In genomic region chr10:70943806-70944466, GRCh38 we compare ENCODE assay signal across 26 cellular contexts.
"Had no signal": no experiment of that assay in that cellular context is flagged by ENCODE, and none has a peak within 500 bp of the region (broad histone marks: within the 10 kb centered on the region; RNA-seq: fewer than 3 reads in every experiment).

No MANE protein-coding gene starts in this region.

- H3K27me3 Mint-ChIP-seq: activated CD4-positive, alpha-beta memory T cell treated with anti-CD3 and anti-CD28 coated beads, Interleukin-2, amount 10 ng/mL, durations not matched to agents 7 days and 5 days; activated CD4-positive, alpha-beta T cell treated with anti-CD3 and anti-CD28 coated beads for 36 hours had no signal

- H3K4me3 Mint-ChIP-seq: activated CD4-positive, alpha-beta memory T cell treated with anti-CD3 and anti-CD28 coated beads, Interleukin-2, amount 10 ng/mL, durations not matched to agents 7 days and 5 days; activated CD4-positive, alpha-beta T cell treated with anti-CD3 and anti-CD28 coated beads for 36 hours; activated naive CD8-positive, alpha-beta T cell treated with anti-CD3 and anti-CD28 coated beads, Interleukin-2, amount 10 ng/mL, durations not matched to agents 7 days and 5 days; activated T-cell treated with anti-CD3 and anti-CD28 coated beads, Interleukin-2, amount 50 U/mL, for 72 hours; T-cell had no signal

- H3K27ac Mint-ChIP-seq: activated CD4-positive, alpha-beta memory T cell treated with anti-CD3 and anti-CD28 coated beads, Interleukin-2, amount 10 ng/mL, durations not matched to agents 7 days and 5 days; activated CD4-positive, alpha-beta T cell treated with anti-CD3 and anti-CD28 coated beads for 36 hours; activated naive CD8-positive, alpha-beta T cell treated with anti-CD3 and anti-CD28 coated beads, Interleukin-2, amount 10 ng/mL, durations not matched to agents 7 days and 5 days; activated T-cell treated with anti-CD3 and anti-CD28 coated beads, Interleukin-2, amount 50 U/mL, for 72 hours; activated T-helper 2 cell treated with anti-CD3 and anti-CD28 coated beads, Interferon-gamma antibody, Interleukin-2, Interleukin-4, amounts not matched to agents 10 μg/mL and 5 μg/mL and 100 μg/mL, durations not matched to agents 14 hours and 24 hours and 36 hours; T-cell had no signal

- FAIRE-seq: K562, TTC549 had no signal

- H3K9me3 Mint-ChIP-seq: activated CD4-positive, alpha-beta memory T cell treated with anti-CD3 and anti-CD28 coated beads, Interleukin-2, amount 10 ng/mL, durations not matched to agents 7 days and 5 days; activated naive CD8-positive, alpha-beta T cell treated with anti-CD3 and anti-CD28 coated beads, Interleukin-2, amount 10 ng/mL, durations not matched to agents 7 days and 5 days; activated T-cell treated with anti-CD3 and anti-CD28 coated beads, Interleukin-2, amount 50 U/mL, for 72 hours; activated T-helper 2 cell treated with anti-CD3 and anti-CD28 coated beads, Interferon-gamma antibody, Interleukin-2, Interleukin-4, amounts not matched to agents 10 μg/mL and 5 μg/mL and 100 μg/mL, durations not matched to agents 14 hours and 24 hours and 36 hours; T-cell had no signal

- H3K36me3 Mint-ChIP-seq: activated naive CD8-positive, alpha-beta T cell treated with anti-CD3 and anti-CD28 coated beads, Interleukin-2, amount 10 ng/mL, durations not matched to agents 7 days and 5 days; T-cell had no signal

- H3K4me1 Mint-ChIP-seq: activated CD4-positive, alpha-beta memory T cell treated with anti-CD3 and anti-CD28 coated beads, Interleukin-2, amount 10 ng/mL, durations not matched to agents 7 days and 5 days; activated CD4-positive, alpha-beta T cell treated with anti-CD3 and anti-CD28 coated beads for 36 hours; activated naive CD8-positive, alpha-beta T cell treated with anti-CD3 and anti-CD28 coated beads, Interleukin-2, amount 10 ng/mL, durations not matched to agents 7 days and 5 days; T-cell had no signal

- DNase-seq: activated CD4-positive, alpha-beta memory T cell treated with anti-CD3 and anti-CD28 coated beads, Interleukin-2, amount 10 ng/mL, durations not matched to agents 7 days and 5 days; activated CD4-positive, alpha-beta T cell treated with anti-CD3 and anti-CD28 coated beads for 36 hours; activated CD4-positive, alpha-beta T cell treated with anti-CD3 and anti-CD28 coated beads, Interleukin-2, amount 50 U/mL, for 1 hour; activated CD8-positive, alpha-beta memory T cell treated with anti-CD3 and anti-CD28 coated beads, Interleukin-2, amount 50 U/mL, for 4 hours; activated gamma-delta T cell treated with Interleukin-2 at 50 U/mL for 16 hours; activated naive CD4-positive, alpha-beta T cell treated with anti-CD3 and anti-CD28 coated beads, Interleukin-2, amount 50 U/mL, for 16 hours; activated naive CD8-positive, alpha-beta T cell treated with anti-CD3 and anti-CD28 coated beads, Interleukin-2, amount 10 ng/mL, durations not matched to agents 7 days and 5 days; activated T-cell treated with anti-CD3 and anti-CD28 coated beads, Interleukin-2, amount 50 U/mL, for 72 hours; adrenal gland; aorta; Karpas-422; MM.1S; NCI-H1105; NCI-H1436; NCI-H1694 treated with DMSO at 0.1 percent for 48 hours; NCI-H2029 treated with DMSO at 0.1 percent for 48 hours; NCI-H345; NCI-H510A; NCI-H526 treated with DMSO at 0.1 percent for 48 hours; NCI-H82; T-cell; T-helper 2 cell; T1000 had no signal

- ATAC-seq: activated CD4-positive, alpha-beta T cell treated with anti-CD3 and anti-CD28 coated beads for 36 hours; activated T-cell treated with anti-CD3 and anti-CD28 coated beads, Interleukin-2, amount 50 U/mL, for 72 hours; K562; T-cell had no signal
